Comparison of ENCODE assay signal across 16 cellular contexts in the genomic region with DNA sequence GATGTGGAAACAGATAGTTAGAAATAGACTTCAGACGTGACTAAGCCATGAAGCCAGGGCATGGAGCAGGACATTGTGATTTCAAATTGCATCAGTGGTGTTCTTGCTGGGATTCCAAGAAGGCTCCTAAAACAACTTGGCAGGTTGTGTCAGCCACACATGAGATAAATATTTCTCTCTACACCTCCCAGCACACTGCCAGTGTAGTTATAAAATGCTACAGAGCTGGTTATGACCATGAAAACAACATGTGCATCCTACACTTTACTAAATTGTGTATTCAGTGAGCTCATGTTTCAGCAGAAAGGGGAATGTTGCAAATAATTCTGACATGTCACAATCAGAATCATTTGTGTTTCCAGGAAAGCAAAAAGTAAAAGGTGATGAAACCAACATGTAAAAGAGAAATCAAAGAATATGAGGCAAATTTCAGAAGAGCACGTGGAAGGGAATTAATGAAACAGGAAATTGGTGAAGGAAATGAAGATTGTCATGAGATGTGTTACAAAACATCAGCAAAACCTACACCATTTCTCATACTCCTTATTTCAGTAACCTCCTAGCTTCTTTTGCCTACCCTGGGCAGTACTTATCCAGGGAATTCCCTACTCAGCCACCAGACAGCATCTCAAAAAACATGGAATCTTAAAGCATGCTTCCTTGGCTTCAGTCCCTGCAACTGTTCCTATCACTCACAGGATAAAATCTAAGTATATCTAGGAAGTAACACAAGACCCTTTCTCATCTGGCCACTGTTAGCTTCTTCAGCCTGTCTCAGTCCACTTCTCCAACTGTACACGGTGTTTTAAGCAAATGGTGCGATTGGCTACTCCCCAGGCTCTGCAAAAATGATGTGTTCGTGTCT. TPM values are rescaled to one million over a fixed set of nuclear protein-coding genes. Genes with fewer than 3 reads are reported as not detected.
A peak's percentile ranks its signal among the peaks of the same experiment; 100 is the strongest.
DNase-seq lines count a peak whose midpoint lies in the region; ATAC-seq and TF ChIP-seq lines count a peak whose summit lies in the region.
"Had no signal": no experiment of that assay in that cellular context is flagged by ENCODE, and none has a peak within 500 bp of the region (broad histone marks: within the 10 kb centered on the region; RNA-seq: fewer than 3 reads in every experiment).

No MANE protein-coding gene starts in this region.

- no peaks in the 10 kb centered on the region for H3K4me1 ChIP-seq in thyroid gland
- H3K4me1 ChIP-seq: uterus had no signal

- intact Hi-C loops in thyroid gland (cut with DNase I) = no loop called here

- H3K4me3 Mint-ChIP-seq in activated T-cell treated with anti-CD3 and anti-CD28 coated beads, Interleukin-2, amount 50 U/mL, for 4 hours = no peak overlapping the region
- H3K4me3 Mint-ChIP-seq: GM23338 had no signal

- H3K27me3 ChIP-seq in thyroid gland = no peaks in the 10 kb centered on the region
- H3K27me3 ChIP-seq: uterus had no signal

- ATAC-seq in activated T-cell treated with anti-CD3 and anti-CD28 coated beads, Interleukin-2, amount 50 U/mL, for 4 hours = peak; percentile 41 to 51
- ATAC-seq: GM23338 had no signal

- H3K9me3 ChIP-seq in thyroid gland = no peaks in the 10 kb centered on the region
- H3K9me3 ChIP-seq: uterus had no signal

- TF ChIP-seq POLR2A in thyroid gland (IDR thresholded peaks at IDR 0.05) = no peak

- no peaks in the 10 kb centered on the region for H3K36me3 ChIP-seq in thyroid gland
- H3K36me3 ChIP-seq: uterus had no signal

- H3K27me3 Mint-ChIP-seq in activated T-cell treated with anti-CD3 and anti-CD28 coated beads, Interleukin-2, amount 50 U/mL, for 4 hours (ENCODE audit: low read depth) = peaks cover 11% of the 10 kb centered on the region

- TF ChIP-seq CTCF in RWPE1 (conservative IDR thresholded peaks at IDR 0.05; ENCODE audit: low read depth) (no peak), fibroblast of pulmonary artery (IDR thresholded peaks at IDR 0.05; ENCODE audit: low read length, missing control alignments) (no peak), thyroid gland (IDR thresholded peaks at IDR 0.05) (no peak)

- no peak for DNase-seq in activated T-cell treated with anti-CD3 and anti-CD28 coated beads, Interleukin-2, amount 50 U/mL, for 4 hours
- no peak for DNase-seq in activated T-cell treated with anti-CD3 and anti-CD28 coated beads, Interleukin-2, amount 50 U/mL, for 48 hours
- DNase-seq in RWPE1 (ENCODE audit: low spot score) (peak; percentile 30), fibroblast of pulmonary artery (ENCODE audit: low read depth) (peak; percentile 14), skeletal muscle cell (ENCODE audit: low read depth) (peak; percentile 90), NCI-H526 treated with DMSO at 0.1 percent for 48 hours (lab: John Stamatoyannopoulos, UW) (no peak), HK-2 (ENCODE audit: unreplicated experiment) (no peak), thyroid gland (no peak)
- DNase-seq: activated naive CD4-positive, alpha-beta T cell treated with anti-CD3 and anti-CD28 coated beads, Interleukin-2, amount 50 U/mL, for 16 hours; DMS53; NCI-H1048; stimulated activated CD4-positive, alpha-beta T cell treated with anti-CD3 and anti-CD28 coated beads, Interleukin-12 subunit alpha, Interleukin-12 subunit beta, amount 100 ng/mL, for 4 hours; uterus had no signal

- CTCF ChIA-PET in RWPE1 (lab: Yijun Ruan, JAX) = no interaction called here

- no peaks in the 10 kb centered on the region for H3K4me1 Mint-ChIP-seq in activated T-cell treated with anti-CD3 and anti-CD28 coated beads, Interleukin-2, amount 50 U/mL, for 4 hours (ENCODE audit: low read depth)

- POLR2A ChIA-PET in RWPE1 (lab: Yijun Ruan, JAX; ENCODE audit: low non-redundant PET) = interaction anchor here (0.6 kb wide), 1 partner anchor 269 kb away, joined by 11 read pairs; no protein-coding TSS in a partner anchor

- peaks cover 11% of the 10 kb centered on the region for H3K36me3 Mint-ChIP-seq in activated T-cell treated with anti-CD3 and anti-CD28 coated beads, Interleukin-2, amount 50 U/mL, for 4 hours (ENCODE audit: insufficient read depth)

- H3K9me3 Mint-ChIP-seq in activated T-cell treated with anti-CD3 and anti-CD28 coated beads, Interleukin-2, amount 50 U/mL, for 4 hours = peaks cover 5% of the 10 kb centered on the region
- H3K9me3 Mint-ChIP-seq: GM23338 had no signal

- H3K27ac ChIP-seq in RWPE1 (peak overlapping the region; percentile 63), thyroid gland (no peak overlapping the region)
- H3K27ac ChIP-seq: PC-9, uterus had no signal

- H3K4me3 ChIP-seq in fibroblast of pulmonary artery (replicated peaks; ENCODE audit: low read depth, low read length) = no peak overlapping the region
- no peak overlapping the region for H3K4me3 ChIP-seq in skeletal muscle cell (ENCODE audit: low read depth, low read length)
- no peak overlapping the region for H3K4me3 ChIP-seq in thyroid gland (replicated peaks in 1 of 3)
- H3K4me3 ChIP-seq: GM23338, PC-9, uterus had no signal

- 71 to 79% methylated on average over 5 of the region's 5 CpGs for WGBS in thyroid gland, 2 donors

RNA-seq across cellular contexts. Expression of a gene that starts 5.8 kb away (rescaled TPM):
- total RNA-seq in activated T-cell treated with anti-CD3 and anti-CD28 coated beads, Interleukin-2, amount 50 U/mL, for 4 hours = not detected
- total RNA-seq in thyroid gland = not detected
- total RNA-seq: GM23338; PC-9; T-helper 1 cell treated with Interleukin-12 subunit alpha and Interleukin-12 subunit beta and Interleukin-4 antibody, amounts not matched to agents 30 ng/mL and 1 ng/mL, for 36 hours had no signal

RNA-seq across cellular contexts. Expression of a gene that starts 43.2 kb away (rescaled TPM):
- under 1 TPM in 2 of 3 donors, not detected in 1; 0.11 to 0.23 TPM for total RNA-seq in activated T-cell treated with anti-CD3 and anti-CD28 coated beads, Interleukin-2, amount 50 U/mL, for 4 hours
- not detected for total RNA-seq in thyroid gland
- total RNA-seq: GM23338; PC-9; T-helper 1 cell treated with Interleukin-12 subunit alpha and Interleukin-12 subunit beta and Interleukin-4 antibody, amounts not matched to agents 30 ng/mL and 1 ng/mL, for 36 hours had no signal

Comparison
In these comparisons a context has a peak if more than half of its experiments do, and no peak if none do; other contexts are left out.
1. DNase-seq: peak in RWPE1 (single experiment), fibroblast of pulmonary artery (single experiment) and skeletal muscle cell (single experiment); none in activated T-cell treated with anti-CD3 and anti-CD28 coated beads, Interleukin-2, amount 50 U/mL, for 4 hours (single experiment), activated T-cell treated with anti-CD3 and anti-CD28 coated beads, Interleukin-2, amount 50 U/mL, for 48 hours (0 of 2), NCI-H526 treated with DMSO at 0.1 percent for 48 hours (single experiment), HK-2 (single experiment) and thyroid gland (0 of 2).